ENCODE assay signal across 10 cellular contexts in genomic region chr2:191050640-191050987, GRCh38. TPM values are rescaled to one million over a fixed set of nuclear protein-coding genes. Genes with fewer than 3 reads are reported as not detected.
DNase-seq lines count a peak whose midpoint lies in the region; ATAC-seq lines count a peak whose summit lies in the region.
"Had no signal": no experiment of that assay in that cellular context is flagged by ENCODE, and none has a peak within 500 bp of the region (broad histone marks: within the 10 kb centered on the region; RNA-seq: fewer than 3 reads in every experiment).

No MANE protein-coding gene starts in this region.

- H3K27ac ChIP-seq in skeletal muscle tissue (ENCODE audit: low read depth, low read length) = peak overlapping the region; percentile 11

- no peak overlapping the region for H3K4me3 ChIP-seq in skeletal muscle tissue (ENCODE audit: low read length in 3 of 3)
- H3K4me3 ChIP-seq: spleen had no signal

- peaks cover 0 to 3% (median 0%) of the 10 kb centered on the region in 3 donors for H3K4me1 ChIP-seq in skeletal muscle tissue (ENCODE audit: control insufficient read depth in 3 of 3, insufficient read depth in 3 of 3, low read length in 3 of 3)

- DNase-seq in activated CD8-positive, alpha-beta memory T cell treated with anti-CD3 and anti-CD28 coated beads, Interleukin-2, amount 10 ng/mL, durations not matched to agents 7 days and 5 days = no peak
- DNase-seq in activated CD8-positive, alpha-beta memory T cell treated with anti-CD3 and anti-CD28 coated beads, Interleukin-2, amount 50 U/mL, for 4 hours = no peak
- DNase-seq in NCI-H460 (ENCODE audit: extremely low read depth, low read depth) (peak; percentile 91), fibroblast of the conjunctiva (ENCODE audit: low read depth) (peak; percentile 47), NCI-H187 (lab: John Stamatoyannopoulos, UW) (no peak)
- DNase-seq: islet precursor cell, spleen had no signal

- CTCF ChIA-PET in activated CD8-positive, alpha-beta memory T cell treated with anti-CD3 and anti-CD28 coated beads, Interleukin-2, amount 10 ng/mL, durations not matched to agents 7 days and 5 days (lab: Charles Lee) = interaction anchor here (0.9 to 9.6 kb wide), 10 partner anchors 11 to 120 kb away, joined by 3 to 369 read pairs (median 8); partner anchors contain the start of gene STAT4

- no peaks in the 10 kb centered on the region for H3K9me3 ChIP-seq in skeletal muscle tissue (ENCODE audit: control insufficient read depth in 3 of 3, low read length in 3 of 3)
- H3K9me3 ChIP-seq: spleen had no signal

- H3K27me3 Mint-ChIP-seq in activated CD8-positive, alpha-beta memory T cell treated with anti-CD3 and anti-CD28 coated beads, Interleukin-2, amount 10 ng/mL, durations not matched to agents 7 days and 5 days = no peaks in the 10 kb centered on the region

- H3K9ac ChIP-seq in skeletal muscle tissue (ENCODE audit: low read depth in 1 of 3, low read length in 3 of 3) = no peak overlapping the region

- H3K27me3 ChIP-seq in skeletal muscle tissue (ENCODE audit: control insufficient read depth in 3 of 3, insufficient read depth in 3 of 3, low read length in 3 of 3) = no peaks in the 10 kb centered on the region
- H3K27me3 ChIP-seq: spleen had no signal

- H3K36me3 ChIP-seq in skeletal muscle tissue (ENCODE audit: control insufficient read depth in 3 of 3, insufficient read depth in 3 of 3, low read length in 3 of 3) = no peaks in the 10 kb centered on the region
- H3K36me3 ChIP-seq: spleen had no signal

- H3K4me1 Mint-ChIP-seq in activated CD8-positive, alpha-beta memory T cell treated with anti-CD3 and anti-CD28 coated beads, Interleukin-2, amount 10 ng/mL, durations not matched to agents 7 days and 5 days = peaks cover 7% of the 10 kb centered on the region

- H3K4me3 Mint-ChIP-seq in activated CD8-positive, alpha-beta memory T cell treated with anti-CD3 and anti-CD28 coated beads, Interleukin-2, amount 10 ng/mL, durations not matched to agents 7 days and 5 days = no peak overlapping the region

- peaks cover 33% of the 10 kb centered on the region for H3K36me3 Mint-ChIP-seq in activated CD8-positive, alpha-beta memory T cell treated with anti-CD3 and anti-CD28 coated beads, Interleukin-2, amount 10 ng/mL, durations not matched to agents 7 days and 5 days

- no peaks in the 10 kb centered on the region for H3K9me3 Mint-ChIP-seq in activated CD8-positive, alpha-beta memory T cell treated with anti-CD3 and anti-CD28 coated beads, Interleukin-2, amount 10 ng/mL, durations not matched to agents 7 days and 5 days (ENCODE audit: low read depth)

- H3K27ac Mint-ChIP-seq in activated CD8-positive, alpha-beta memory T cell treated with anti-CD3 and anti-CD28 coated beads, Interleukin-2, amount 10 ng/mL, durations not matched to agents 7 days and 5 days = peak overlapping the region; percentile 48

- ATAC-seq in activated CD8-positive, alpha-beta memory T cell treated with anti-CD3 and anti-CD28 coated beads, Interleukin-2, amount 10 ng/mL, durations not matched to agents 7 days and 5 days = no peak
- no peak for ATAC-seq in HG03521 (IDR thresholded peaks at IDR 0.05; ENCODE audit: unreplicated experiment)
- no peak for ATAC-seq in GM18520 (IDR thresholded peaks at IDR 0.05; ENCODE audit: unreplicated experiment)

RNA-seq across cellular contexts. Expression of gene STAT1, which starts 36.6 kb away (rescaled TPM):
- total RNA-seq in activated CD8-positive, alpha-beta memory T cell treated with anti-CD3 and anti-CD28 coated beads, Interleukin-2, amount 10 ng/mL, durations not matched to agents 7 days and 5 days = 100 to 1,000 TPM; 385 to 515 TPM
- 55.2 and 62.3 TPM in 2 replicates for total RNA-seq in NCI-H460 (2014; rRNA removed; shearing (Covaris generic))
- 48.7 and 108 TPM in 2 replicates for polyA plus RNA-seq in NCI-H460 (2014; cell fraction: nucleus; rRNA removed)
- 30.3 TPM for total RNA-seq in skeletal muscle tissue

Comparison
In these comparisons a context has a peak if more than half of its experiments do, and no peak if none do; other contexts are left out.
1. DNase-seq: peak in NCI-H460 (single experiment) and fibroblast of the conjunctiva (single experiment); none in activated CD8-positive, alpha-beta memory T cell treated with anti-CD3 and anti-CD28 coated beads, Interleukin-2, amount 10 ng/mL, durations not matched to agents 7 days and 5 days (single experiment), activated CD8-positive, alpha-beta memory T cell treated with anti-CD3 and anti-CD28 coated beads, Interleukin-2, amount 50 U/mL, for 4 hours (single experiment) and NCI-H187 (0 of 2).